Comparison of ENCODE assay signal across 8 cellular contexts in genomic region chr14:22982477-22983245, GRCh38. TPM values are rescaled to one million over a fixed set of nuclear protein-coding genes. Genes with fewer than 3 reads are reported as not detected.
A peak's percentile ranks its signal among the peaks of the same experiment; 100 is the strongest.
DNase-seq lines count a peak whose midpoint lies in the region; ATAC-seq and TF ChIP-seq lines count a peak whose summit lies in the region.

AJUBA (minus strand) TSS chr14:22982551; CDS start chr14:22982266, 285 bp downstream.

- peak within 1 kb of the TSS; percentile 22 for H2BK15ac ChIP-seq in mesendoderm (replicated peaks; ENCODE audit: low read depth)

- peaks cover 19% of the 10 kb centered on the region for H3K4me1 ChIP-seq in CD4-positive, alpha-beta memory T cell (ENCODE audit: insufficient read depth, low read length)
- peaks cover 28 to 38% of the 10 kb centered on the region in 2 experiments for H3K4me1 ChIP-seq in HCT116 (ENCODE audit: control insufficient read depth in 1 of 2, insufficient read depth in 2 of 2, low read length in 2 of 2)
- H3K4me1 ChIP-seq in mesendoderm (ENCODE audit: control insufficient read depth, low read depth, low read length) = peaks cover 11% of the 10 kb centered on the region

- H3K79me2 ChIP-seq in HCT116 (ENCODE audit: insufficient read depth, low read length) = peaks cover 44% of the 10 kb centered on the region
- peaks cover 25% of the 10 kb centered on the region for H3K79me2 ChIP-seq in mesendoderm (ENCODE audit: control insufficient read depth, insufficient read depth, low read length)

- WGBS in mesendoderm (ENCODE audit: extremely low coverage, insufficient coverage, low lambda C conversion rate) = no CpG with 5 or more reads among the region's 48 CpGs

- peak within 1 kb of the TSS; percentile 97 for H3K4me2 ChIP-seq in HCT116 (ENCODE audit: low read length)
- H3K4me2 ChIP-seq in mesendoderm (ENCODE audit: low read length) = peak within 1 kb of the TSS; percentile 69

- no peaks in the 10 kb centered on the region for H3K9me2 ChIP-seq in HCT116 (ENCODE audit: insufficient read depth)

- peak within 1 kb of the TSS; percentile 86 for H3K18ac ChIP-seq in mesendoderm (ENCODE audit: low read length)

- no peak for TF ChIP-seq POLR2A in HCT116 (IDR thresholded peaks at IDR 0.05; ENCODE audit: borderline replicate concordance, extremely low read depth, insufficient read depth, insufficient read length)

- no peak for TF ChIP-seq RAD21 in HCT116 (IDR thresholded peaks at IDR 0.05; ENCODE audit: low read depth)

- no peak within 1 kb of the TSS for H4K5ac ChIP-seq in mesendoderm (ENCODE audit: low read length)

- no peaks in the 10 kb centered on the region for H3K27me3 ChIP-seq in CD4-positive, alpha-beta memory T cell (ENCODE audit: insufficient read depth, low read length)
- H3K27me3 ChIP-seq in HCT116 (ENCODE audit: insufficient read depth, low read length) (no peaks in the 10 kb centered on the region), mesendoderm (ENCODE audit: insufficient read depth, low read length, poor library complexity) (no peaks in the 10 kb centered on the region)

- H3K9me3 ChIP-seq in CD4-positive, alpha-beta memory T cell (ENCODE audit: control insufficient read depth in 1 of 2, low read length in 2 of 2) = no peaks in the 10 kb centered on the region
- H3K9me3 ChIP-seq in HCT116 (ENCODE audit: control insufficient read depth in 1 of 2, insufficient read depth in 1 of 2, low read depth in 1 of 2, low read length in 2 of 2) = no peaks in the 10 kb centered on the region

- peak within 1 kb of the TSS; percentile 89 for H3K56ac ChIP-seq in mesendoderm (ENCODE audit: low read length)

- H3K9me3 Mint-ChIP-seq in CD4-positive, alpha-beta memory T cell = peaks cover 0 to 3% (median 0%) of the 10 kb centered on the region in 8 donors
- no peaks in the 10 kb centered on the region for H3K9me3 Mint-ChIP-seq in activated CD8-positive, alpha-beta memory T cell treated with anti-CD3 and anti-CD28 coated beads, Interleukin-2, amount 10 ng/mL, durations not matched to agents 7 days and 5 days (ENCODE audit: low read depth)

- peaks cover 0 to 5% of the 10 kb centered on the region in 2 donors for H3K36me3 Mint-ChIP-seq in CD4-positive, alpha-beta memory T cell
- peaks cover 2% of the 10 kb centered on the region for H3K36me3 Mint-ChIP-seq in activated CD8-positive, alpha-beta memory T cell treated with anti-CD3 and anti-CD28 coated beads, Interleukin-2, amount 10 ng/mL, durations not matched to agents 7 days and 5 days

- peak; percentile 66 to 80 (median 68) for DNase-seq in CD4-positive, alpha-beta memory T cell
- DNase-seq in HCT116 (ENCODE audit: low read depth, low spot score) (peak; percentile 78), NCI-H82 (lab: John Stamatoyannopoulos, UW) (peak; percentile 68), mesendoderm (peak; percentile 97)
- peak; percentile 78 for DNase-seq in activated CD8-positive, alpha-beta memory T cell treated with anti-CD3 and anti-CD28 coated beads, Interleukin-2, amount 10 ng/mL, durations not matched to agents 7 days and 5 days
- peak; percentile 52 for DNase-seq in stimulated activated CD8-positive, alpha-beta memory T cell treated with anti-CD3 and anti-CD28 coated beads, Interleukin-12 subunit alpha, Interleukin-12 subunit beta, amount 100 ng/mL, for 24 hours (ENCODE audit: extremely low read depth)

- ATAC-seq in HCT116 (peak; percentile 57), GM18519 (IDR thresholded peaks at IDR 0.05; ENCODE audit: low FRiP score, unreplicated experiment) (no peak)
- peak; percentile 81 for ATAC-seq in activated CD8-positive, alpha-beta memory T cell treated with anti-CD3 and anti-CD28 coated beads, Interleukin-2, amount 10 ng/mL, durations not matched to agents 7 days and 5 days

- CTCF ChIA-PET in CD4-positive, alpha-beta memory T cell (lab: Charles Lee; ENCODE audit: partially characterized antibody) = interaction anchor here (0.8 to 38.6 kb wide), 16 partner anchors 10 to 426 kb away, joined by 3 to 1070 read pairs (median 4); partner anchors contain the start of genes CDH24, HAUS4, PRMT5 and REM2
- CTCF ChIA-PET in HCT116 (lab: Charles Lee) = interaction anchor here (1.0 to 7.6 kb wide), 10 partner anchors 9 to 159 kb away, joined by 4 to 175 read pairs (median 7); partner anchors contain the start of gene CDH24
- CTCF ChIA-PET in activated CD8-positive, alpha-beta memory T cell treated with anti-CD3 and anti-CD28 coated beads, Interleukin-2, amount 10 ng/mL, durations not matched to agents 7 days and 5 days (lab: Charles Lee) = interaction anchor here (0.7 to 25.7 kb wide), 29 partner anchors 11 to 1132 kb away, joined by 3 to 867 read pairs (median 5); partner anchors contain the start of genes ACIN1, C14orf119, CDH24 and HAUS4

- intact Hi-C loops in CD4-positive, alpha-beta memory T cell (cut with micrococcal nuclease) = loop anchor here (1.0 to 5.0 kb wide), 7 partner anchors 9 to 412 kb away; partner anchors contain the start of gene LRP10
- intact Hi-C loops in HCT116 (cut with micrococcal nuclease) = loop anchor here (1.0 to 10.0 kb wide), 6 partner anchors 9 to 598 kb away; partner anchors contain the start of genes BCL2L2 and PPP1R3E

- in situ Hi-C loops in endometrial microvascular endothelial cells (cut with HindIII; ENCODE audit: inconsistent ontology term, low pct_unique_long_range_greater_than_20kb, low sequenced_read_pairs) = loop anchor here (25.0 kb wide), 1 partner anchor 105 kb away; the partner anchor contains the start of genes ACIN1 and C14orf119

- peak within 1 kb of the TSS; percentile 56 for H2BK5ac ChIP-seq in mesendoderm (ENCODE audit: low read length)

- peak within 1 kb of the TSS; percentile 98 for H3K23ac ChIP-seq in mesendoderm (ENCODE audit: low read length)

- H3K27ac ChIP-seq in CD4-positive, alpha-beta memory T cell (ENCODE audit: low read depth, low read length) = peak within 1 kb of the TSS; percentile 11
- H3K27ac ChIP-seq in HCT116 (ENCODE audit: low read depth, low read length) (peak within 1 kb of the TSS; percentile 95), mesendoderm (ENCODE audit: low read depth, low read length) (peak within 1 kb of the TSS; percentile 90)

- H3K36me3 ChIP-seq in CD4-positive, alpha-beta memory T cell (ENCODE audit: insufficient read depth, low read length) = no peaks in the 10 kb centered on the region
- H3K36me3 ChIP-seq in HCT116 (ENCODE audit: control insufficient read depth in 1 of 2, insufficient read depth in 2 of 2, low read length in 2 of 2) (no peaks in the 10 kb centered on the region; a peak in 1 of 4 replicates), mesendoderm (ENCODE audit: control insufficient read depth, insufficient read depth, low read length) (no peaks in the 10 kb centered on the region)

- POLR2A ChIA-PET in CD4-positive, alpha-beta memory T cell (lab: Charles Lee; ENCODE audit: partially characterized antibody) = interaction anchor here (0.6 to 4.1 kb wide), 16 partner anchors 9 to 426 kb away, joined by 3 to 30 read pairs (median 5); partner anchors contain the start of genes ACIN1, C14orf119, DAD1 and HAUS4
- POLR2A ChIA-PET in HCT116 (lab: Charles Lee) = interaction anchor here (1.0 to 2.5 kb wide), 6 partner anchors 24 to 112 kb away, joined by 3 to 10 read pairs (median 3); partner anchors contain the start of genes ACIN1 and C14orf119

- H3K4me3 Mint-ChIP-seq in CD4-positive, alpha-beta memory T cell = peak within 1 kb of the TSS in 4 of 8 donors; percentile 79 to 83 (median 82)
- peak within 1 kb of the TSS; percentile 24 for H3K4me3 Mint-ChIP-seq in activated CD8-positive, alpha-beta memory T cell treated with anti-CD3 and anti-CD28 coated beads, Interleukin-2, amount 10 ng/mL, durations not matched to agents 7 days and 5 days

- H2AFZ ChIP-seq in HCT116 (ENCODE audit: low read depth, low read length, poor library complexity, severe bottlenecking) = peak within 1 kb of the TSS; percentile 84

- H3K9ac ChIP-seq in HCT116 (ENCODE audit: low read length) = peak within 1 kb of the TSS; percentile 90
- peak within 1 kb of the TSS; percentile 87 for H3K9ac ChIP-seq in mesendoderm (ENCODE audit: low read length)

- RAD21 ChIA-PET in HCT116 (lab: Charles Lee; ENCODE audit: low non-redundant PET in 1 of 2, low total read pairs in 2 of 2, uncharacterized antibody in 2 of 2, unreplicated experiment in 2 of 2) = interaction anchor here (0.9 to 1.3 kb wide), 4 partner anchors 52 to 86 kb away, joined by 3 read pairs; no protein-coding TSS in a partner anchor

- BruUV-seq in HCT116 (replicated peaks; lab: Mats Ljungman, UMichigan) = no TSS peak

- no peak within 1 kb of the TSS for H4K8ac ChIP-seq in mesendoderm (ENCODE audit: low read depth, low read length)

- H3K27me3 Mint-ChIP-seq in CD4-positive, alpha-beta memory T cell = no peaks in the 10 kb centered on the region
- H3K27me3 Mint-ChIP-seq in activated CD8-positive, alpha-beta memory T cell treated with anti-CD3 and anti-CD28 coated beads, Interleukin-2, amount 10 ng/mL, durations not matched to agents 7 days and 5 days = peaks cover 25% of the 10 kb centered on the region

- no peak for TF ChIP-seq CTCF in HCT116 (IDR thresholded peaks at IDR 0.05 in 2 of 3, conservative IDR thresholded peaks at IDR 0.05 in 1 of 3; ENCODE audit: borderline replicate concordance in 1 of 3, insufficient read depth in 1 of 3, low read depth in 2 of 3, low read length in 2 of 3)

- peaks cover 9% of the 10 kb centered on the region for H3K79me1 ChIP-seq in mesendoderm (ENCODE audit: low read length)

- peaks cover 3 to 14% (median 6%) of the 10 kb centered on the region in 4 donors for H3K4me1 Mint-ChIP-seq in CD4-positive, alpha-beta memory T cell
- H3K4me1 Mint-ChIP-seq in activated CD8-positive, alpha-beta memory T cell treated with anti-CD3 and anti-CD28 coated beads, Interleukin-2, amount 10 ng/mL, durations not matched to agents 7 days and 5 days = peaks cover 4% of the 10 kb centered on the region

- H3K4ac ChIP-seq in mesendoderm (ENCODE audit: low read depth, low read length) = peak within 1 kb of the TSS; percentile 94

- no peak within 1 kb of the TSS for H2AK5ac ChIP-seq in mesendoderm (ENCODE audit: low read length)

- H3K27ac Mint-ChIP-seq in CD4-positive, alpha-beta memory T cell = peak within 1 kb of the TSS in 2 of 7 donors; percentile 34 to 52
- no peak within 1 kb of the TSS for H3K27ac Mint-ChIP-seq in activated CD8-positive, alpha-beta memory T cell treated with anti-CD3 and anti-CD28 coated beads, Interleukin-2, amount 10 ng/mL, durations not matched to agents 7 days and 5 days

- H3K4me3 ChIP-seq in CD4-positive, alpha-beta memory T cell (ENCODE audit: low read length in 2 of 2) = peak within 1 kb of the TSS; percentile 76 to 92
- H3K4me3 ChIP-seq in HCT116 (replicated peaks in 1 of 2; ENCODE audit: low read depth in 1 of 2, low read length in 2 of 2) = peak within 1 kb of the TSS; percentile 77 to 83
- peak within 1 kb of the TSS; percentile 74 for H3K4me3 ChIP-seq in mesendoderm (ENCODE audit: low read length)

- no peaks in the 10 kb centered on the region for H4K20me1 ChIP-seq in HCT116 (ENCODE audit: insufficient read depth)

- peak within 1 kb of the TSS; percentile 4 for H2BK120ac ChIP-seq in mesendoderm (ENCODE audit: low read depth, low read length)

RNA-seq across cellular contexts. Expression of gene AJUBA, which starts in this region (rescaled TPM):
- total RNA-seq in CD4-positive, alpha-beta memory T cell = 1 to 10 TPM; 2.8 to 3.9 TPM
- polyA plus RNA-seq in CD4-positive, alpha-beta memory T cell = 1 to 10 TPM in 1 of 2 donors, under 1 TPM in 1; 0.30 to 1.3 TPM
- 39.7 TPM for total RNA-seq in HCT116 (2021; ENCODE audit: unreplicated experiment)
- 25.0 and 33.9 TPM in 2 replicates for polyA plus RNA-seq in HCT116 (2012)
- 1 to 10 TPM in 1 of 2 experiments, under 1 TPM in 1; 0.41 to 1.2 TPM for total RNA-seq in activated CD8-positive, alpha-beta memory T cell treated with anti-CD3 and anti-CD28 coated beads, Interleukin-2, amount 10 ng/mL, durations not matched to agents 7 days and 5 days
- 62.3 TPM for total RNA-seq in endometrial microvascular endothelial cells (ENCODE audit: inconsistent ontology term)
- 15.9 TPM for polyA plus RNA-seq in mesendoderm (2013, experiment 1 of 2)
- polyA plus RNA-seq in mesendoderm (2013, experiment 2 of 2) = 17.6 TPM

Comparison
In these comparisons a context has a peak if more than half of its experiments do, and no peak if none do; other contexts are left out.
1. H3K27ac ChIP-seq: peak in every context shown above with its lines; median percentile 95 in HCT116; 90 in mesendoderm; 11 in CD4-positive, alpha-beta memory T cell.